18 cellular contexts compared by ENCODE assay signal in genomic region chr10:124993345-124993708, GRCh38. TPM values are rescaled to one million over a fixed set of nuclear protein-coding genes. Genes with fewer than 3 reads are reported as not detected.
A peak's percentile ranks its signal among the peaks of the same experiment; 100 is the strongest.
DNase-seq lines count a peak whose midpoint lies in the region; ATAC-seq and TF ChIP-seq lines count a peak whose summit lies in the region.
"Had no signal": no experiment of that assay in that cellular context is flagged by ENCODE, and none has a peak within 500 bp of the region (broad histone marks: within the 10 kb centered on the region; RNA-seq: fewer than 3 reads in every experiment).

No MANE protein-coding gene starts in this region.

- H3K4me1 ChIP-seq in GM23338 (ENCODE audit: insufficient read depth): no peaks in the 10 kb centered on the region; the same call in 1 of the 2 replicates
- H3K4me1 ChIP-seq in neuronal stem cell (ENCODE audit: control insufficient read depth in 2 of 2, insufficient read depth in 1 of 2, low read depth in 1 of 2, low read length in 2 of 2): no peaks in the 10 kb centered on the region
- H3K4me1 ChIP-seq: A549 had no signal

- H3K36me3 ChIP-seq in GM23338 (ENCODE audit: insufficient read depth): peaks cover 43% of the 10 kb centered on the region
- peaks cover 68 to 97% of the 10 kb centered on the region in 2 donors for H3K36me3 ChIP-seq in neuronal stem cell (replicated peaks in 1 of 2; ENCODE audit: control insufficient read depth in 2 of 2, insufficient read depth in 2 of 2, low read length in 2 of 2)

- peaks cover 2% of the 10 kb centered on the region; the same call in 1 of the 3 replicates for H3K4me1 Mint-ChIP-seq in GM23338
- no peaks in the 10 kb centered on the region for H3K4me1 Mint-ChIP-seq in progenitor cell of endocrine pancreas (ENCODE audit: low read depth)
- H3K4me1 Mint-ChIP-seq: CD8-positive, alpha-beta memory T cell had no signal

- H2BK120ac ChIP-seq in neuronal stem cell (ENCODE audit: low read depth, low read length): no peak overlapping the region

- no peak overlapping the region for H2BK5ac ChIP-seq in neuronal stem cell (ENCODE audit: low read length)

- H2AFZ ChIP-seq in GM23338 (no peak overlapping the region), neuronal stem cell (ENCODE audit: low read length) (no peak overlapping the region)

- H3K18ac ChIP-seq in neuronal stem cell (ENCODE audit: low read length): no peak overlapping the region

- peaks cover 66% of the 10 kb centered on the region for H3K27me3 Mint-ChIP-seq in GM23338 (ENCODE audit: insufficient read depth, low read depth, poor library complexity)
- H3K27me3 Mint-ChIP-seq in progenitor cell of endocrine pancreas: no peaks in the 10 kb centered on the region

- H2BK12ac ChIP-seq in neuronal stem cell (ENCODE audit: low read length): no peak overlapping the region

- no peak overlapping the region for H4K8ac ChIP-seq in neuronal stem cell (ENCODE audit: low read depth, low read length)

- H3K9me3 Mint-ChIP-seq in GM23338 (no peaks in the 10 kb centered on the region; the same call in 2 of the 3 replicates), progenitor cell of endocrine pancreas (ENCODE audit: low read depth) (no peaks in the 10 kb centered on the region)
- H3K9me3 Mint-ChIP-seq: CD8-positive, alpha-beta memory T cell had no signal

- no peak overlapping the region for H2AK5ac ChIP-seq in neuronal stem cell (ENCODE audit: low read depth, low read length)

- H3F3A ChIP-seq in GM23338 (replicated peaks; ENCODE audit: low read depth): peaks cover 50% of the 10 kb centered on the region

- intact Hi-C loops in dorsolateral prefrontal cortex (cut with DNase I): loop anchor here (2.0 to 10.0 kb wide), 3 partner anchors 67 to 469 kb away; no protein-coding TSS in a partner anchor

- no peak overlapping the region for H3K14ac ChIP-seq in neuronal stem cell (ENCODE audit: low read length)

- H3K9me2 ChIP-seq in GM23338 (ENCODE audit: insufficient read depth): no peaks in the 10 kb centered on the region

- H3K4me2 ChIP-seq in GM23338: no peak overlapping the region
- H3K4me2 ChIP-seq in neuronal stem cell (ENCODE audit: insufficient read depth, low read length, poor library complexity, severe bottlenecking): no peak overlapping the region
- H3K4me2 ChIP-seq: A549; BLaER1 treated with 17β-estradiol and CSF1 and Interleukin-3, amounts not matched to agents 10 nM and 100 nM had no signal

- no peak overlapping the region for H3K4ac ChIP-seq in neuronal stem cell (ENCODE audit: low read length)

- peaks cover 98% of the 10 kb centered on the region for H3K36me3 Mint-ChIP-seq in GM23338 (ENCODE audit: low read depth)
- peaks cover 23% of the 10 kb centered on the region for H3K36me3 Mint-ChIP-seq in progenitor cell of endocrine pancreas (ENCODE audit: insufficient read depth)

- H3K27ac ChIP-seq in GM23338 (ENCODE audit: low read depth) (peak overlapping the region; percentile 78; the same call in 1 of the 2 replicates), VCaP (peak overlapping the region; percentile 15; the same call in 1 of the 2 replicates), dorsolateral prefrontal cortex (peak overlapping the region in 58 of 59 donors; percentile 1 to 95 (median 78)), neuronal stem cell (replicated peaks; ENCODE audit: low read length) (no peak overlapping the region)
- H3K27ac ChIP-seq: A549; BLaER1 treated with 17β-estradiol and CSF1 and Interleukin-3, amounts not matched to agents 10 nM and 100 nM had no signal

- WGBS in neuronal stem cell (ENCODE audit: extremely low coverage in 2 of 2, insufficient read length in 2 of 2, insufficient replicate concordance in 1 of 2), 2 donors: no CpG with 5 or more reads among the region's 4 CpGs

- no peak overlapping the region for H2BK15ac ChIP-seq in neuronal stem cell (ENCODE audit: low read length)

- H4K91ac ChIP-seq in neuronal stem cell (ENCODE audit: low read depth, low read length, poor library complexity): no peak overlapping the region

- peaks cover 0 to 1% of the 10 kb centered on the region in 2 donors for H3K9me3 ChIP-seq in neuronal stem cell (replicated peaks in 1 of 2; ENCODE audit: control insufficient read depth in 2 of 2, insufficient read depth in 1 of 2, low read depth in 1 of 2, low read length in 2 of 2)
- H3K9me3 ChIP-seq: A549; BLaER1 treated with 17β-estradiol and CSF1 and Interleukin-3, amounts not matched to agents 10 nM and 100 nM had no signal

- ATAC-seq in GM23338: no peak
- ATAC-seq in HG03520 (IDR thresholded peaks at IDR 0.05; ENCODE audit: unreplicated experiment): no peak

- H3K79me2 ChIP-seq in GM23338 (replicated peaks; ENCODE audit: insufficient read depth): peaks cover 5% of the 10 kb centered on the region; the same call in 1 of the 2 replicates

- H3K4me3 Mint-ChIP-seq in GM23338 (no peak overlapping the region), progenitor cell of endocrine pancreas (ENCODE audit: low read depth) (no peak overlapping the region)
- H3K4me3 Mint-ChIP-seq: CD8-positive, alpha-beta memory T cell had no signal

- DNase-seq in GM23338 (ENCODE audit: low spot score) (no peak), dorsolateral prefrontal cortex (no peak), progenitor cell of endocrine pancreas (ENCODE audit: low spot score, unreplicated experiment) (no peak), neuronal stem cell (ENCODE audit: low spot score) (no peak), NCI-H1694 treated with DMSO at 0.1 percent for 48 hours (lab: John Stamatoyannopoulos, UW) (no peak)
- DNase-seq: CD8-positive, alpha-beta memory T cell; DMS79 treated with DMSO at 0.1 percent for 48 hours; HCEC 1CT; MV-4-11; NCI-H1417; NCI-H1930; NCI-H446; NCI-H69; NK-92 treated with Interleukin-12 subunit alpha and Interleukin-12 subunit beta, amount 100 ng/mL, for 24 hours had no signal

- peaks cover 2% of the 10 kb centered on the region for H3K79me1 ChIP-seq in neuronal stem cell (ENCODE audit: low read depth, low read length)

- H3K23ac ChIP-seq in neuronal stem cell (ENCODE audit: low read depth, low read length, poor library complexity): no peak overlapping the region

- peak overlapping the region; percentile 70; the same call in 1 of the 2 replicates for H3K27ac Mint-ChIP-seq in GM23338
- H3K27ac Mint-ChIP-seq in progenitor cell of endocrine pancreas: peak overlapping the region; percentile 84

- peaks cover 37% of the 10 kb centered on the region for H4K20me1 ChIP-seq in GM23338 (replicated peaks; ENCODE audit: insufficient read depth)

- no peak overlapping the region for H3K9ac ChIP-seq in neuronal stem cell (ENCODE audit: low read depth, low read length, poor library complexity)
- H3K9ac ChIP-seq: BLaER1 treated with 17β-estradiol and CSF1 and Interleukin-3, amounts not matched to agents 10 nM and 100 nM had no signal

- H3K27me3 ChIP-seq in GM23338 (ENCODE audit: insufficient read depth) (no peaks in the 10 kb centered on the region), dorsolateral prefrontal cortex (no peaks in the 10 kb centered on the region), neuronal stem cell (ENCODE audit: control insufficient read depth in 3 of 3, insufficient read depth in 3 of 3, low read depth in 1 of 3, low read length in 3 of 3) (no peaks in the 10 kb centered on the region)
- H3K27me3 ChIP-seq: BLaER1 treated with 17β-estradiol and CSF1 and Interleukin-3, amounts not matched to agents 10 nM and 100 nM had no signal

- no peak for TF ChIP-seq CTCF in GM23338 (conservative IDR thresholded peaks at IDR 0.05; ENCODE audit: low read depth in 2 of 2)
- no peak for TF ChIP-seq CTCF in VCaP (conservative IDR thresholded peaks at IDR 0.05)
- TF ChIP-seq CTCF in dorsolateral prefrontal cortex (IDR thresholded peaks at IDR 0.05 in 54 of 56, conservative IDR thresholded peaks at IDR 0.05 in 2 of 56; ENCODE audit: low read depth in 1 of 56, partially characterized antibody in 56 of 56): no peak
- no peak for TF ChIP-seq CTCF in progenitor cell of endocrine pancreas (IDR thresholded peaks at IDR 0.05; ENCODE audit: unreplicated experiment)

- no peak overlapping the region for H3K4me3 ChIP-seq in GM23338
- no peak overlapping the region for H3K4me3 ChIP-seq in dorsolateral prefrontal cortex
- no peak overlapping the region for H3K4me3 ChIP-seq in neuronal stem cell (ENCODE audit: low read length in 2 of 2)
- H3K4me3 ChIP-seq: A549; BLaER1 treated with 17β-estradiol and CSF1 and Interleukin-3, amounts not matched to agents 10 nM and 100 nM had no signal

TF ChIP-seq in GM23338, 12 proteins besides CTCF, POLR2A, EP300 and RAD21 (continues in another document):
- no peak for TF ChIP-seq EZH2 (IDR thresholded peaks at IDR 0.05; ENCODE audit: low read depth, unreplicated experiment)
- no peak for TF ChIP-seq EZH2phosphoT487 (IDR thresholded peaks at IDR 0.05; ENCODE audit: unreplicated experiment)
- TF ChIP-seq JUNB (IDR thresholded peaks at IDR 0.05; ENCODE audit: unreplicated experiment): no peak

RNA-seq across cellular contexts. Expression of gene ZRANB1, which starts 51.4 kb away (rescaled TPM):
- 26.7 and 27.8 TPM in 2 replicates for total RNA-seq in GM23338 (2014; rRNA removed; shearing (Covaris generic))
- 2.6 and 4.2 TPM in 2 replicates for polyA plus RNA-seq in GM23338 (2016; fragmentation: Nextera tagmentation; extraction: Ambion mirVana)
- 10 to 100 TPM; 26.9 to 54.0 (median 37.1) TPM for total RNA-seq in dorsolateral prefrontal cortex
- total RNA-seq in progenitor cell of endocrine pancreas: 27.5 and 31.1 TPM in 2 replicates
- 13.4 TPM for polyA plus RNA-seq in neuronal stem cell (2013, experiment 1 of 2)
- polyA plus RNA-seq in neuronal stem cell (2013, experiment 2 of 2): 14.2 TPM
